Comparison of ENCODE assay signal across 9 cellular contexts in the genomic region with DNA sequence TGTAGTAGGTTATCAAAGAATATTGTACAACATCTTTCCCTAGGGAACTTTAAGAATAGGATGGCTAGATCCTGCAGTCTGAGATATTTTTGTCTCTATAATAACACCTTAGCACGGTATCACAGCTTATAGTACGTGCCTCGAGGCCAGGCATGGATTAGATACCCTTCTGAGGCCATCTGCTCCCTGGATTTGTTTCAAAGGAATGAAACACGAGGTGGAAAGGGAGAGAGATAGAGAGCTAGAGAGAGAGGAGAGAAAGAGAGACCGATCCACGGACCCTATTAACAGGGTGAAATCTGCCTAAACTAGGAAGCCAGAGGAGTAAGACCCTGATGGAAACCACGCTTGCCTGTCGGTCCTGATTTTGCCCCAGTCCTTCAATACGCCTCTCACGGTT.
DNase-seq lines count a peak whose midpoint lies in the region; ATAC-seq, FAIRE-seq and TF ChIP-seq lines count a peak whose summit lies in the region.
"Had no signal": no experiment of that assay in that cellular context is flagged by ENCODE, and none has a peak within 500 bp of the region (broad histone marks: within the 10 kb centered on the region; RNA-seq: fewer than 3 reads in every experiment).

No MANE protein-coding gene starts in this region.

- H3K9ac ChIP-seq in SU-DHL-6 (ENCODE audit: low read length), result peak overlapping the region; percentile 86

- peaks cover 2 to 13% (median 6%) of the 10 kb centered on the region in 3 donors for H3K27me3 Mint-ChIP-seq in immature natural killer cell (ENCODE audit: low read depth in 3 of 3)

- no peaks in the 10 kb centered on the region for H3K36me3 Mint-ChIP-seq in immature natural killer cell

- H3F3A ChIP-seq in SU-DHL-6 (ENCODE audit: insufficient read depth), result no peaks in the 10 kb centered on the region

- intact Hi-C loops in heart right ventricle (cut with DNase I) (loop anchor here in 9 of 10 donors (2.0 to 10.0 kb wide), 23 partner anchors 155 to 1415 kb away; a partner anchor contains a TSS), Right ventricle myocardium inferior (cut with DNase I) (loop anchor here (2.0 to 10.0 kb wide), 7 partner anchors 223 to 1412 kb away; no protein-coding TSS in a partner anchor), mucosa of descending colon (cut with DNase I, micrococcal nuclease) (no loop called here)

- peak overlapping the region in 7 of 10 donors; percentile 76 to 94 (median 88) for H3K27ac ChIP-seq in heart right ventricle
- no peak overlapping the region for H3K27ac ChIP-seq in SU-DHL-6 (ENCODE audit: low read depth, low read length)
- no peak overlapping the region for H3K27ac ChIP-seq in thoracic aorta

- H3K4me1 ChIP-seq in heart right ventricle, result peaks cover 0 to 22% (median 17%) of the 10 kb centered on the region in 9 donors
- H3K4me1 ChIP-seq in thoracic aorta (ENCODE audit: control insufficient read depth in 1 of 2, low read depth in 2 of 2), result peaks cover 8 to 9% of the 10 kb centered on the region in 2 donors
- H3K4me1 ChIP-seq in mucosa of descending colon (ENCODE audit: low read depth), result peaks cover 8% of the 10 kb centered on the region

- TF ChIP-seq CTCF in heart right ventricle (IDR thresholded peaks at IDR 0.05) (no peak), SU-DHL-6 (IDR thresholded peaks at IDR 0.05; ENCODE audit: insufficient read depth, low read length, poor library complexity, severe bottlenecking) (no peak), thoracic aorta (IDR thresholded peaks at IDR 0.05) (no peak), mucosa of descending colon (IDR thresholded peaks at IDR 0.05) (no peak)

- TF ChIP-seq POLR2A in GM12892 (IDR thresholded peaks at IDR 0.05; ENCODE audit: low read depth, low read length), result no peak

- no peak for ATAC-seq in heart right ventricle
- no peak for ATAC-seq in Right ventricle myocardium inferior
- ATAC-seq in thoracic aorta (ENCODE audit: insufficient number of reproducible peaks, low FRiP score, low read depth), result no peak
- no peak for ATAC-seq in mucosa of descending colon

- no peaks in the 10 kb centered on the region for H3K9me2 ChIP-seq in SU-DHL-6 (replicated peaks; ENCODE audit: insufficient read depth, low read length)

- peak overlapping the region; percentile 61 for H3K4me2 ChIP-seq in SU-DHL-6 (ENCODE audit: low read depth, low read length, poor library complexity, severe bottlenecking)

- H3K9me3 ChIP-seq in heart right ventricle (no peaks in the 10 kb centered on the region), SU-DHL-6 (ENCODE audit: insufficient read depth, low read length) (no peaks in the 10 kb centered on the region), thoracic aorta (no peaks in the 10 kb centered on the region), mucosa of descending colon (no peaks in the 10 kb centered on the region)

- no peaks in the 10 kb centered on the region for H3K9me3 Mint-ChIP-seq in immature natural killer cell

- H3K27ac Mint-ChIP-seq in immature natural killer cell, result peak overlapping the region; percentile 23 to 78 (median 58)

- H3K4me3 ChIP-seq in heart right ventricle, result peak overlapping the region in 7 of 10 donors; percentile 60 to 95 (median 80)
- H3K4me3 ChIP-seq in SU-DHL-6 (ENCODE audit: insufficient read depth, low read length, poor library complexity, severe bottlenecking), result peak overlapping the region; percentile 92
- peak overlapping the region; percentile 95 for H3K4me3 ChIP-seq in thoracic aorta
- H3K4me3 ChIP-seq in mucosa of descending colon, result no peak overlapping the region

- H3K79me2 ChIP-seq in SU-DHL-6 (ENCODE audit: insufficient read depth, low read length), result no peaks in the 10 kb centered on the region

- FAIRE-seq in GM12892 (lab: Jason Lieb, UNC), result no peak
- FAIRE-seq: colon had no signal

- H3K36me3 ChIP-seq in heart right ventricle (no peaks in the 10 kb centered on the region), SU-DHL-6 (ENCODE audit: low read length) (no peaks in the 10 kb centered on the region), thoracic aorta (no peaks in the 10 kb centered on the region), mucosa of descending colon (ENCODE audit: low read depth) (no peaks in the 10 kb centered on the region)

- peak overlapping the region; percentile 95 for H2AFZ ChIP-seq in SU-DHL-6 (ENCODE audit: low read depth, low read length, severe bottlenecking)

- no peaks in the 10 kb centered on the region for H4K20me1 ChIP-seq in SU-DHL-6 (ENCODE audit: low read depth, low read length)

- 58 to 67% methylated on average over 10 of the region's 10 CpGs for WGBS in heart right ventricle, 2 donors

- peak overlapping the region; percentile 76 to 83 (median 79) for H3K4me3 Mint-ChIP-seq in immature natural killer cell

- DNase-seq in heart right ventricle (no peak), Right ventricle myocardium inferior (ENCODE audit: missing footprints) (no peak), immature natural killer cell (peak in 1 of 3 donors; percentile 1), thoracic aorta (ENCODE audit: low spot score) (no peak), putamen (ENCODE audit: low spot score) (no peak), mucosa of descending colon (no peak), GM12892 (ENCODE audit: insufficient read length) (no peak)

- peaks cover 18 to 22% of the 10 kb centered on the region in 2 donors for H3K4me1 Mint-ChIP-seq in immature natural killer cell

- H3K27me3 ChIP-seq in heart right ventricle, result no peaks in the 10 kb centered on the region
- no peaks in the 10 kb centered on the region for H3K27me3 ChIP-seq in SU-DHL-6 (ENCODE audit: low read length)
- no peaks in the 10 kb centered on the region for H3K27me3 ChIP-seq in thoracic aorta (replicated peaks; ENCODE audit: insufficient read depth)

Comparison
In these comparisons a context has a peak if more than half of its experiments do, and no peak if none do; other contexts are left out.
1. H3K27ac ChIP-seq: peak in heart right ventricle (7 of 10); none in SU-DHL-6 (single experiment) and thoracic aorta (0 of 2).
2. intact Hi-C loops: an anchor here in heart right ventricle (2.0 to 10.0 kb wide) and Right ventricle myocardium inferior (2.0 to 10.0 kb wide); none called in mucosa of descending colon.